19 cellular contexts compared by ENCODE assay signal in genomic region chr6:5525209-5525608, GRCh38.
DNase-seq lines count a peak whose midpoint lies in the region; ATAC-seq, FAIRE-seq and TF ChIP-seq lines count a peak whose summit lies in the region.
"Had no signal": no experiment of that assay in that cellular context is flagged by ENCODE, and none has a peak within 500 bp of the region (broad histone marks: within the 10 kb centered on the region; RNA-seq: fewer than 3 reads in every experiment).

No MANE protein-coding gene starts in this region.

- peak; percentile 60 for DNase-seq in A673 (ENCODE audit: low spot score)
- DNase-seq in H4 (ENCODE audit: low spot score) = peak; percentile 16
- DNase-seq in astrocyte (ENCODE audit: low read depth) = peak; percentile 63
- peak; percentile 82 to 91 for DNase-seq in foreskin fibroblast
- no peak for DNase-seq in SW480 (ENCODE audit: low spot score)
- DNase-seq in natural killer cell = no peak
- DNase-seq in WERI-Rb-1 = no peak
- no peak for DNase-seq in MG63
- DNase-seq: activated CD4-positive, CD25-positive, alpha-beta regulatory T cell treated with anti-CD3 and anti-CD28 coated beads, Interleukin-2, amount 50 U/mL, for 72 hours; activated T-cell treated with anti-CD3 and anti-CD28 coated beads, Interleukin-2, amount 50 U/mL, for 48 hours; DMS153; NCI-H2081 treated with DMSO at 0.1 percent for 48 hours; NK-92 treated with Interleukin-12 subunit alpha and Interleukin-12 subunit beta, amount 100 ng/mL, for 24 hours; stimulated activated CD4-positive, alpha-beta T cell treated with anti-CD3 and anti-CD28 coated beads, Interleukin-4, amount 100 ng/mL, for 1 hour had no signal

- ATAC-seq in natural killer cell = no peak
- ATAC-seq: stimulated activated memory B cell treated with anti-CD40 and anti-IgM and Interleukin-4, amounts not matched to agents 10 μg/mL and 1 μg/mL and 100 μg/mL, for 72 hours had no signal

- H3K4me3 ChIP-seq in A673 (ENCODE audit: low read depth, low read length, poor library complexity, severe bottlenecking) (no peak overlapping the region), astrocyte (ENCODE audit: insufficient read depth, low read depth, low read length) (no peak overlapping the region), foreskin fibroblast (ENCODE audit: low read depth in 1 of 2, low read length in 2 of 2) (no peak overlapping the region), WERI-Rb-1 (ENCODE audit: low read depth, low read length) (no peak overlapping the region), MG63 (no peak overlapping the region)
- H3K4me3 ChIP-seq: HAP-1 had no signal

- H3K36me3 ChIP-seq in A673 (ENCODE audit: insufficient read depth, low read length, poor library complexity, severe bottlenecking) (no peaks in the 10 kb centered on the region), astrocyte (ENCODE audit: insufficient read depth, low read length) (no peaks in the 10 kb centered on the region), WERI-Rb-1 (no peaks in the 10 kb centered on the region), MG63 (no peaks in the 10 kb centered on the region)
- H3K36me3 ChIP-seq: HAP-1 had no signal

- H3K9me3 ChIP-seq in A673 (ENCODE audit: low read depth, low read length, poor library complexity, severe bottlenecking) = no peaks in the 10 kb centered on the region
- H3K9me3 ChIP-seq in astrocyte (ENCODE audit: insufficient read depth, low read depth, low read length) = no peaks in the 10 kb centered on the region
- H3K9me3 ChIP-seq in WERI-Rb-1 (ENCODE audit: severe bottlenecking) = no peaks in the 10 kb centered on the region
- H3K9me3 ChIP-seq in MG63 = no peaks in the 10 kb centered on the region
- H3K9me3 ChIP-seq: HAP-1 had no signal

- no peaks in the 10 kb centered on the region for H3K27me3 ChIP-seq in A673 (replicated peaks; ENCODE audit: insufficient read depth, low read depth, low read length, poor library complexity)
- H3K27me3 ChIP-seq in astrocyte (ENCODE audit: insufficient read depth, low read length) = no peaks in the 10 kb centered on the region
- no peaks in the 10 kb centered on the region for H3K27me3 ChIP-seq in WERI-Rb-1 (ENCODE audit: insufficient read depth, low read depth, severe bottlenecking)
- H3K27me3 ChIP-seq in MG63 = no peaks in the 10 kb centered on the region

- H3K27ac ChIP-seq in A673 (ENCODE audit: low read depth, low read length, poor library complexity, severe bottlenecking) (no peak overlapping the region), astrocyte (ENCODE audit: low read depth, low read length) (no peak overlapping the region), WERI-Rb-1 (no peak overlapping the region)

- no peak overlapping the region for H2AFZ ChIP-seq in astrocyte (ENCODE audit: low read depth, low read length)

- FAIRE-seq in astrocyte (lab: Jason Lieb, UNC) = no peak
- FAIRE-seq: GM19239 had no signal

- H4K20me1 ChIP-seq in astrocyte (ENCODE audit: insufficient read depth, low read length) = no peaks in the 10 kb centered on the region

- CTCF ChIA-PET in A673 (lab: Charles Lee) = no interaction called here

- POLR2A ChIA-PET in A673 (lab: Charles Lee; ENCODE audit: low non-redundant PET) = no interaction called here

- H3K9me3 Mint-ChIP-seq in astrocyte (ENCODE audit: unreplicated experiment) = peaks cover 3% of the 10 kb centered on the region
- no peaks in the 10 kb centered on the region for H3K9me3 Mint-ChIP-seq in natural killer cell
- H3K9me3 Mint-ChIP-seq: IgD-negative memory B cell; stimulated activated memory B cell treated with anti-CD40 and anti-IgM and Interleukin-4, amounts not matched to agents 10 μg/mL and 1 μg/mL and 100 μg/mL, for 72 hours had no signal

- H3K4me1 ChIP-seq in A673 (ENCODE audit: insufficient read depth, low read length, poor library complexity, severe bottlenecking) (peaks cover 28% of the 10 kb centered on the region), astrocyte (ENCODE audit: insufficient read depth, low read length) (no peaks in the 10 kb centered on the region)
- H3K4me1 ChIP-seq: HAP-1 had no signal

- intact Hi-C loops in A673 (cut with micrococcal nuclease; ENCODE audit: unreplicated experiment) (no loop called here), natural killer cell (cut with micrococcal nuclease) (no loop called here)

- TF ChIP-seq CTCF in A673 (conservative IDR thresholded peaks at IDR 0.05; ENCODE audit: low read depth, low read length) (no peak), astrocyte (IDR thresholded peaks at IDR 0.05; ENCODE audit: insufficient read depth, low read depth, low read length) (no peak), foreskin fibroblast (IDR thresholded peaks at IDR 0.05; ENCODE audit: low read depth, low read length) (no peak), natural killer cell (IDR thresholded peaks at IDR 0.05) (no peak), WERI-Rb-1 (IDR thresholded peaks at IDR 0.05; ENCODE audit: low read depth, low read length) (no peak)

- H3K27ac Mint-ChIP-seq in astrocyte (ENCODE audit: unreplicated experiment) (peak overlapping the region; percentile 23), natural killer cell (no peak overlapping the region)
- H3K27ac Mint-ChIP-seq: IgD-negative memory B cell; progenitor cell of endocrine pancreas; stimulated activated memory B cell treated with anti-CD40 and anti-IgM and Interleukin-4, amounts not matched to agents 10 μg/mL and 1 μg/mL and 100 μg/mL, for 72 hours had no signal

- no peak overlapping the region for H3K4me2 ChIP-seq in astrocyte (ENCODE audit: low read length)

- H3K4me3 Mint-ChIP-seq in astrocyte (ENCODE audit: unreplicated experiment) (peak overlapping the region; percentile 37), natural killer cell (no peak overlapping the region)
- H3K4me3 Mint-ChIP-seq: IgD-negative memory B cell; stimulated activated memory B cell treated with anti-CD40 and anti-IgM and Interleukin-4, amounts not matched to agents 10 μg/mL and 1 μg/mL and 100 μg/mL, for 72 hours had no signal

- peaks cover 9% of the 10 kb centered on the region for H3K4me1 Mint-ChIP-seq in astrocyte (ENCODE audit: low read depth, unreplicated experiment)
- peaks cover 40 to 42% of the 10 kb centered on the region in 2 donors for H3K4me1 Mint-ChIP-seq in natural killer cell

- H3K36me3 Mint-ChIP-seq in astrocyte (ENCODE audit: low read depth, unreplicated experiment) (no peaks in the 10 kb centered on the region), natural killer cell (no peaks in the 10 kb centered on the region)

- BruUV-seq in A673 (replicated peaks; lab: Mats Ljungman, UMichigan) = no TSS peak

- H3K79me2 ChIP-seq in astrocyte (ENCODE audit: insufficient read depth, low read length) = no peaks in the 10 kb centered on the region

- no peaks in the 10 kb centered on the region for H3K27me3 Mint-ChIP-seq in astrocyte (ENCODE audit: low read depth, unreplicated experiment)
- H3K27me3 Mint-ChIP-seq in natural killer cell (ENCODE audit: low read depth in 2 of 2) = no peaks in the 10 kb centered on the region
- H3K27me3 Mint-ChIP-seq: IgD-negative memory B cell; progenitor cell of endocrine pancreas; stimulated activated memory B cell treated with anti-CD40 and anti-IgM and Interleukin-4, amounts not matched to agents 10 μg/mL and 1 μg/mL and 100 μg/mL, for 72 hours had no signal

- no peak overlapping the region for H3K9ac ChIP-seq in astrocyte (ENCODE audit: low read length)

Comparison
In these comparisons a context has a peak if more than half of its experiments do, and no peak if none do; other contexts are left out.
1. DNase-seq: peak in A673 (single experiment), H4 (single experiment), astrocyte (single experiment) and foreskin fibroblast (2 of 2); none in SW480 (single experiment), natural killer cell (single experiment), WERI-Rb-1 (single experiment) and MG63 (single experiment).